ENCODE assay signal across 8 cellular contexts in the genomic region with DNA sequence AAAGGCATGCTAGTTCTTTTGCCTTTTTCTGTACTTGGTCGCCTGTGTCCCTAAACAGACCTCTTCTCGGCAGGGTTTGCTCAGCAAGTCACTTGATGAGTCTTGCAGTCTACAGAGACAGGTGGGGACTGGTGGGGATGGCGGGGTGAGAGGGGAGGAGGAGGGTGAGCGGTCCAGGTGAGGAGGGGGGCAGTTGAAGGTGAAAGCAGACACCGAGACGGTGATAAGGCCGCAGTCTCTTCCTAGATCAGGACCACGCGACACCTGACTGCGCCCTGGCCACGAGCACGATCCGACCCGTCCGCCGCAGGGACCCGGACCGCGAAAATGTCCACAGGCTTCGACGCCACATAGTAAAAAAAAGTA. TPM values are rescaled to one million over a fixed set of nuclear protein-coding genes. Genes with fewer than 3 reads are reported as not detected.
DNase-seq lines count a peak whose midpoint lies in the region; ATAC-seq, FAIRE-seq and TF ChIP-seq lines count a peak whose summit lies in the region.

No MANE protein-coding gene starts in this region.

- TF ChIP-seq EP300 in GM12878 (IDR thresholded peaks at IDR 0.05; ENCODE audit: borderline replicate concordance in 1 of 2, control insufficient read depth in 1 of 2, low read depth in 2 of 2, low read length in 2 of 2) = no peak

- in situ Hi-C loops in GM23248 (cut with MboI) = no loop called here
- in situ Hi-C loops in GM12878 (cut with MboI) = no loop called here

- SMC1A ChIA-PET in GM12878 (lab: Charles Lee; ENCODE audit: uncharacterized antibody, unreplicated experiment) = interaction anchor here (1.2 kb wide), 1 partner anchor 248 kb away, joined by 3 read pairs; no protein-coding TSS in a partner anchor

- CTCF ChIA-PET in GM12878 (lab: Yijun Ruan, JAX) = interaction anchor here (1.1 kb wide), 1 partner anchor 753 kb away, joined by 3 read pairs; no protein-coding TSS in a partner anchor

- H3K4me2 ChIP-seq in GM23248 (ENCODE audit: unreplicated experiment) (peak overlapping the region; percentile 88), GM12878 (ENCODE audit: control insufficient read depth, insufficient read depth) (peak overlapping the region; percentile 90)

- H4K20me1 ChIP-seq in GM23248 (ENCODE audit: insufficient read depth) (no peaks in the 10 kb centered on the region), GM12878 (ENCODE audit: control insufficient read depth, insufficient read depth) (no peaks in the 10 kb centered on the region)

- no peaks in the 10 kb centered on the region for H3K9me2 ChIP-seq in GM23248 (ENCODE audit: insufficient read depth)

- RAD21 ChIA-PET in GM12878 (lab: Charles Lee; ENCODE audit: unreplicated experiment) = no interaction called here

- intact Hi-C loops in GM12878 (cut with micrococcal nuclease; ENCODE audit: unreplicated experiment) (loop anchor here (5.0 kb wide), 1 partner anchor 56 kb away; no protein-coding TSS in a partner anchor), left colon (cut with DNase I, micrococcal nuclease) (no loop called here)

- H3K4me1 ChIP-seq in GM23248 (ENCODE audit: insufficient read depth) (peaks cover 18% of the 10 kb centered on the region), GM12878 (ENCODE audit: control insufficient read depth, insufficient read depth, low read length) (no peaks in the 10 kb centered on the region; the same call in 1 of the 2 replicates)

- H2AFZ ChIP-seq in GM23248 (peak overlapping the region; percentile 90), GM12878 (ENCODE audit: control insufficient read depth, low read depth, low read length) (peak overlapping the region; percentile 91)

- WGBS in GM23248 (ENCODE audit: low coverage in 1 of 2, low lambda C conversion rate in 2 of 2, missing lambda C conversion rate in 2 of 2), 2 experiments = 3% methylated on average over 12 to 21 of the region's 21 CpGs
- 3% methylated on average over 20 of the region's 21 CpGs for WGBS in GM12878 (ENCODE audit: insufficient coverage, insufficient replicate concordance, low lambda C conversion rate, missing lambda C conversion rate)

- BruUV-seq in GM12878 (replicated peaks; lab: Mats Ljungman, UMichigan) = no TSS peak

- DNase-seq in DMS79 (lab: John Stamatoyannopoulos, UW) (peak; percentile 36), GM23248 (no peak), NCI-H526 treated with DMSO at 0.1 percent for 48 hours (lab: John Stamatoyannopoulos, UW) (peak; percentile 73), GM12878 (ENCODE audit: low read depth, low spot score) (peak; percentile 1), left colon (peak in 1 of 2 donors; percentile 27), NCI-H446 treated with DMSO at 0.1 percent for 48 hours (lab: John Stamatoyannopoulos, UW) (no peak), GOT3 (lab: John Stamatoyannopoulos, UW) (no peak)
- DNase-seq in stimulated activated naive CD8-positive, alpha-beta T cell treated with anti-CD3 and anti-CD28 coated beads, Interleukin-15, Interleukin-2, amounts not matched to agents 100 U/mL and 50 U/mL, for 24 hours = no peak

- H3F3A ChIP-seq in GM23248 (ENCODE audit: insufficient read depth) = no peaks in the 10 kb centered on the region

- no peak for TF ChIP-seq CTCF in GM12878 (IDR thresholded peaks at IDR 0.05 in 2 of 3, conservative IDR thresholded peaks at IDR 0.05 in 1 of 3; ENCODE audit: control insufficient read depth in 2 of 3, extremely low read depth in 1 of 3, insufficient read depth in 1 of 3, low read depth in 3 of 3, low read length in 3 of 3)

- H3K27ac ChIP-seq in GM23248 (peak overlapping the region; percentile 58; the same call in 1 of the 2 replicates), GM12878 (ENCODE audit: control insufficient read depth, insufficient read depth) (peak overlapping the region; percentile 73)

- POLR2A ChIA-PET in GM12878 (lab: Charles Lee) = no interaction called here

- H3K36me3 ChIP-seq in GM23248 (ENCODE audit: low read depth) (peaks cover 21% of the 10 kb centered on the region), GM12878 (ENCODE audit: control insufficient read depth in 2 of 2, insufficient read depth in 2 of 2, low read length in 1 of 2) (no peaks in the 10 kb centered on the region; a peak in 1 of 4 replicates)

- H3K9ac ChIP-seq in GM23248 (peak overlapping the region; percentile 89), GM12878 (ENCODE audit: control insufficient read depth, insufficient read depth, low read length) (peak overlapping the region; percentile 75)

- no peak for TF ChIP-seq POLR2A in GM12878 (IDR thresholded peaks at IDR 0.05; ENCODE audit: low read depth, low read length)

- H3K9me3 ChIP-seq in GM23248 (ENCODE audit: low read depth) (no peaks in the 10 kb centered on the region), GM12878 (replicated peaks; ENCODE audit: control insufficient read depth, insufficient read depth, low read length) (no peaks in the 10 kb centered on the region)

- H3K79me2 ChIP-seq in GM23248 (ENCODE audit: insufficient read depth) (peaks cover 38% of the 10 kb centered on the region), GM12878 (ENCODE audit: control insufficient read depth, insufficient read depth, low read length) (peaks cover 7% of the 10 kb centered on the region)

- TF ChIP-seq RAD21 in GM12878 (IDR thresholded peaks at IDR 0.05; ENCODE audit: insufficient read depth, low read depth, low read length) = no peak

- H3K4me3 ChIP-seq in GM23248 (peak overlapping the region; percentile 90), GM12878 (peak overlapping the region; percentile 77)

- ATAC-seq in GM12878 = peak; percentile 58
- ATAC-seq in left colon = peak; percentile 25
- peak; percentile 16 for ATAC-seq in stimulated activated naive CD8-positive, alpha-beta T cell treated with anti-CD3 and anti-CD28 coated beads, Interleukin-15, Interleukin-2, amounts not matched to agents 100 U/mL and 50 U/mL, for 24 hours

- H3K27me3 ChIP-seq in GM23248 (replicated peaks; ENCODE audit: insufficient read depth) (no peaks in the 10 kb centered on the region), GM12878 (replicated peaks in 1 of 2; ENCODE audit: control insufficient read depth in 2 of 2, insufficient read depth in 2 of 2, low read length in 1 of 2) (no peaks in the 10 kb centered on the region)

- no peak for FAIRE-seq in GM12878 (lab: Jason Lieb, UNC)

TF ChIP-seq in GM12878, 131 proteins besides CTCF, POLR2A, EP300 and RAD21:
- peak; percentile 7; the same call in 1 of the 2 replicates for TF ChIP-seq YY1 (IDR thresholded peaks at IDR 0.05; ENCODE audit: low read depth, low read length)
- TF ChIP-seq, protein P1, sequence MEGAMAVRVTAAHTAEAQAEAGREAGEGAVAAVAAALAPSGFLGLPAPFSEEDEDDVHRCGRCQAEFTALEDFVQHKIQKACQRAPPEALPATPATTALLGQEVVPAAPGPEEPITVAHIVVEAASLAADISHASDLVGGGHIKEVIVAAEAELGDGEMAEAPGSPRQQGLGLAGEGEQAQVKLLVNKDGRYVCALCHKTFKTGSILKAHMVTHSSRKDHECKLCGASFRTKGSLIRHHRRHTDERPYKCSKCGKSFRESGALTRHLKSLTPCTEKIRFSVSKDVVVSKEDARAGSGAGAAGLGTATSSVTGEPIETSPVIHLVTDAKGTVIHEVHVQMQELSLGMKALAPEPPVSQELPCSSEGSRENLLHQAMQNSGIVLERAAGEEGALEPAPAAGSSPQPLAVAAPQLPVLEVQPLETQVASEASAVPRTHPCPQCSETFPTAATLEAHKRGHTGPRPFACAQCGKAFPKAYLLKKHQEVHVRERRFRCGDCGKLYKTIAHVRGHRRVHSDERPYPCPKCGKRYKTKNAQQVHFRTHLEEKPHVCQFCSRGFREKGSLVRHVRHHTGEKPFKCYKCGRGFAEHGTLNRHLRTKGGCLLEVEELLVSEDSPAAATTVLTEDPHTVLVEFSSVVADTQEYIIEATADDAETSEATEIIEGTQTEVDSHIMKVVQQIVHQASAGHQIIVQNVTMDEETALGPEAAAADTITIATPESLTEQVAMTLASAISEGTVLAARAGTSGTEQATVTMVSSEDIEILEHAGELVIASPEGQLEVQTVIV (IDR thresholded peaks at IDR 0.05; ENCODE audit: borderline replicate concordance, partially characterized antibody) = no peak

RNA-seq across cellular contexts. Expression of a gene that starts 0.6 kb away (rescaled TPM):
- 103 and 107 TPM in 2 replicates for total RNA-seq in GM23248 (2014; rRNA removed; shearing (Covaris generic))
- 163 and 174 TPM in 2 replicates for polyA plus RNA-seq in GM23248 (2016; fragmentation: Nextera tagmentation; extraction: Ambion mirVana)
- 36.8 and 42.6 TPM in 2 replicates for total RNA-seq in GM12878 (2013; cell fraction: nucleolus; rRNA removed)
- 40.0 and 42.3 TPM in 2 replicates for total RNA-seq in GM12878 (2014; rRNA removed)
- 59.7 and 60.2 TPM in 2 replicates for total RNA-seq in GM12878 (2014; rRNA removed; fragmentation: Illumina TruSeq; extraction: Trizol)
- total RNA-seq in GM12878 (2021) = 64.5 and 64.6 TPM in 2 replicates
- polyA plus RNA-seq in GM12878 (2011; ENCODE audit: low read depth) = 54.3 TPM
- polyA plus RNA-seq in GM12878 (2011; rRNA removed) = 33.1 and 48.6 TPM in 2 replicates
- polyA plus RNA-seq in GM12878 (2011; cell fraction: cytosol; rRNA removed) = 23.8 and 29.0 TPM in 2 replicates
- 50.8 and 55.3 TPM in 2 replicates for polyA plus RNA-seq in GM12878 (2011; cell fraction: nucleus; rRNA removed)
- polyA plus RNA-seq in GM12878 (2012) = 57.3 and 65.2 TPM in 2 replicates
- 105 and 130 TPM in 2 replicates for polyA plus RNA-seq in GM12878 (2014; fragmentation: Illumina TruSeq; extraction: Trizol)
- 10 to 100 TPM; 86.4 to 89.5 TPM for polyA plus RNA-seq in GM12878 (2014; fragmentation: Nextera tagmentation; extraction: Ambion mirVana)
- polyA plus RNA-seq in GM12878 (2014; rRNA removed) = 47.8 and 52.7 TPM in 2 replicates
- polyA plus RNA-seq in GM12878 (2016; fragmentation: Nextera tagmentation; extraction: Ambion mirVana) = 10 to 100 TPM; 70.3 to 76.5 TPM
- polyA minus RNA-seq in GM12878 (2011; rRNA and poly(A)+ RNA removed) = 32.9 and 37.7 TPM in 2 replicates
- polyA minus RNA-seq in GM12878 (2011; cell fraction: cytosol; rRNA and poly(A)+ RNA removed) = 10.0 and 15.6 TPM in 2 replicates
- 15.7 and 21.2 TPM in 2 replicates for polyA minus RNA-seq in GM12878 (2011; cell fraction: nucleus; rRNA and poly(A)+ RNA removed)
- 10 to 100 TPM; 17.8 to 27.3 TPM for total RNA-seq in left colon

Comparison
In these comparisons a context has a peak if more than half of its experiments do, and no peak if none do; other contexts are left out.
1. DNase-seq: peak in DMS79 (single experiment), NCI-H526 treated with DMSO at 0.1 percent for 48 hours (single experiment) and GM12878 (single experiment); none in GM23248 (single experiment), stimulated activated naive CD8-positive, alpha-beta T cell treated with anti-CD3 and anti-CD28 coated beads, Interleukin-15, Interleukin-2, amounts not matched to agents 100 U/mL and 50 U/mL, for 24 hours (single experiment), NCI-H446 treated with DMSO at 0.1 percent for 48 hours (single experiment) and GOT3 (single experiment).
2. Peak in every context shown above with its lines, with median percentiles within 50 percentile points of each other: ATAC-seq.